ENCODE assay signal across 1 cellular context in genomic region chr12:8065991-8066594, GRCh38.
TF ChIP-seq lines count a peak whose summit lies in the region.

Gene C3AR1, minus strand, starts transcription at chr12:8066359. Its CDS starts 6,174 bp downstream, at chr12:8060185.

TF ChIP-seq in WTC11, 78 proteins besides CTCF, POLR2A, EP300 and RAD21 (continued from another document):
- no peak for TF ChIP-seq TEAD1 (CRISPR knock-in tag; IDR thresholded peaks at IDR 0.05)
- no peak for TF ChIP-seq IRF2 (CRISPR knock-in tag; IDR thresholded peaks at IDR 0.05; ENCODE audit: borderline replicate concordance, low read depth)
- TF ChIP-seq ZNF396 (CRISPR knock-in tag; IDR thresholded peaks at IDR 0.05; ENCODE audit: borderline replicate concordance): no peak
- TF ChIP-seq GABPB1 (CRISPR knock-in tag; IDR thresholded peaks at IDR 0.05): no peak
- no peak for TF ChIP-seq ATF6 (CRISPR knock-in tag; IDR thresholded peaks at IDR 0.05)
- no peak for TF ChIP-seq ZNF671 (CRISPR knock-in tag; IDR thresholded peaks at IDR 0.05)
- TF ChIP-seq CREM (CRISPR knock-in tag; IDR thresholded peaks at IDR 0.05): no peak
- no peak for TF ChIP-seq CDX4 (CRISPR knock-in tag; IDR thresholded peaks at IDR 0.05; ENCODE audit: borderline replicate concordance)
